13 cellular contexts compared by ENCODE assay signal in genomic region chr1:156060937-156061636, GRCh38. TPM values are rescaled to one million over a fixed set of nuclear protein-coding genes. Genes with fewer than 3 reads are reported as not detected.
DNase-seq lines count a peak whose midpoint lies in the region; ATAC-seq, FAIRE-seq and TF ChIP-seq lines count a peak whose summit lies in the region.
"Had no signal": no experiment of that assay in that cellular context is flagged by ENCODE, and none has a peak within 500 bp of the region (broad histone marks: within the 10 kb centered on the region; RNA-seq: fewer than 3 reads in every experiment).

RAB25 (plus strand) TSS chr1:156061160; CDS start chr1:156061401, 241 bp downstream.

- TF ChIP-seq EP300 in K562 (IDR thresholded peaks at IDR 0.05; ENCODE audit: low read length), result no peak

- no peaks in the 10 kb centered on the region for H4K20me1 ChIP-seq in K562 (replicated peaks; ENCODE audit: control insufficient read depth, insufficient read depth, low read length)

- no peak for TF ChIP-seq CTCF in K562 (IDR thresholded peaks at IDR 0.05 in 2 of 3, conservative IDR thresholded peaks at IDR 0.05 in 1 of 3; ENCODE audit: insufficient read depth in 2 of 3, low read depth in 1 of 3, low read length in 3 of 3)

- no peaks in the 10 kb centered on the region for H3K9me1 ChIP-seq in K562 (ENCODE audit: control insufficient read depth, insufficient read depth, low read length)

- 61% methylated on average over 11 of the region's 11 CpGs for WGBS in K562 (ENCODE audit: insufficient coverage, low coverage, missing lambda C conversion rate)
- 41% methylated on average over 11 of the region's 11 CpGs for WGBS in urinary bladder

- peaks cover 9 to 22% of the 10 kb centered on the region in 2 experiments; a peak in 4 of 5 replicates for H3K4me1 ChIP-seq in K562 (replicated peaks in 1 of 2; ENCODE audit: control insufficient read depth in 2 of 2, insufficient read depth in 2 of 2, low read length in 2 of 2)
- H3K4me1 ChIP-seq in urinary bladder (ENCODE audit: insufficient read depth), result no peaks in the 10 kb centered on the region

- H3K27me3 ChIP-seq in K562 (ENCODE audit: control insufficient read depth in 2 of 2, insufficient read depth in 2 of 2, low read length in 2 of 2), result no peaks in the 10 kb centered on the region
- H3K27me3 ChIP-seq: tibial nerve had no signal

- no TSS peak for BruUV-seq in K562 (replicated peaks; lab: Mats Ljungman, UMichigan)

- POLR2A ChIA-PET in K562 (lab: Yijun Ruan, JAX), result interaction anchor here (0.7 to 0.9 kb wide), 2 partner anchors 19 to 127 kb away, joined by 3 to 5 read pairs; partner anchors contain the start of gene KHDC4

- H2AFZ ChIP-seq in K562 (ENCODE audit: low read depth, low read length), result peak within 1 kb of the TSS; percentile 70

- no peaks in the 10 kb centered on the region for H3K9me3 ChIP-seq in K562 (replicated peaks; ENCODE audit: control insufficient read depth, insufficient read depth, low read depth, low read length)
- H3K9me3 ChIP-seq: tibial nerve had no signal

- no peak within 1 kb of the TSS for H3K4me2 ChIP-seq in K562 (ENCODE audit: insufficient read depth, low read length)

- in situ Hi-C loops in K562 (cut with MboI), result no loop called here

- H3K36me3 ChIP-seq in K562 (ENCODE audit: control insufficient read depth, insufficient read depth, low read length) (peaks cover 12% of the 10 kb centered on the region; the same call in 1 of the 3 replicates), urinary bladder (ENCODE audit: insufficient read depth) (no peaks in the 10 kb centered on the region)

- no peak for TF ChIP-seq RAD21 in K562 (CRISPR knock-in tag; conservative IDR thresholded peaks at IDR 0.05 in 1 of 2, IDR thresholded peaks at IDR 0.05 in 1 of 2)

- CTCF ChIA-PET in K562 (lab: Yijun Ruan, JAX; ENCODE audit: low intra/inter-chr PET ratio), result interaction anchor here (0.6 kb wide), 1 partner anchor 107 kb away, joined by 6 read pairs; no protein-coding TSS in a partner anchor

- intact Hi-C loops in Right ventricle myocardium superior (cut with DNase I), result no loop called here
- intact Hi-C loops in left cardiac atrium (cut with DNase I), result no loop called here
- intact Hi-C loops in K562 (cut with micrococcal nuclease), result no loop called here

- H3K9ac ChIP-seq in K562 (ENCODE audit: insufficient read depth in 1 of 2, low read depth in 2 of 2, low read length in 2 of 2), result peak within 1 kb of the TSS in 1 of 2 experiments; percentile 80; a peak in 2 of 4 replicates

- H3K27ac ChIP-seq in K562 (ENCODE audit: extremely low read depth, low read depth, low read length), result no peak within 1 kb of the TSS
- H3K27ac ChIP-seq in urinary bladder (ENCODE audit: low read depth), result peak within 1 kb of the TSS; percentile 43

- FAIRE-seq in K562 (lab: Jason Lieb, UNC), result no peak

- H3K79me2 ChIP-seq in K562 (ENCODE audit: control insufficient read depth, insufficient read depth, low read length), result peaks cover 2% of the 10 kb centered on the region; the same call in 2 of the 3 replicates

- H3K4me3 ChIP-seq in K562 (no peak within 1 kb of the TSS), urinary bladder (ENCODE audit: low read depth, low read length) (peak within 1 kb of the TSS; percentile 22)
- H3K4me3 ChIP-seq: tibial nerve had no signal

- DNase-seq in Right ventricle myocardium superior (no peak), left cardiac atrium (no peak), K562 (ENCODE audit: extremely low read depth in 1 of 4, low spot score in 3 of 4) (no peak), left kidney (ENCODE audit: low read depth, low spot score) (peak; percentile 74), DMS 273 treated with DMSO at 0.1 percent for 48 hours (lab: John Stamatoyannopoulos, UW) (no peak)
- no peak for DNase-seq in stimulated activated CD4-positive, alpha-beta T cell treated with anti-CD3 and anti-CD28 coated beads, Interleukin-15, amount 100 ng/mL, for 24 hours
- DNase-seq: HFFc6; kidney glomerular epithelial cell; stimulated activated CD4-positive, alpha-beta T cell treated with anti-CD3 and anti-CD28 coated beads, Interleukin-12 subunit alpha, Interleukin-12 subunit beta, amount 100 ng/mL, for 4 hours had no signal

- ATAC-seq in Right ventricle myocardium superior (ENCODE audit: poor library complexity) (peak; percentile 34), left cardiac atrium (no peak), K562 (no peak), HG03520 (IDR thresholded peaks at IDR 0.05; ENCODE audit: unreplicated experiment) (no peak)
- ATAC-seq: Right ventricle myocardium inferior had no signal

- no peak for TF ChIP-seq POLR2A in K562 (conservative IDR thresholded peaks at IDR 0.05)

TF ChIP-seq in K562, 482 proteins besides CTCF, POLR2A, EP300 and RAD21:
- TF ChIP-seq ZBTB33 (CRISPR knock-in tag; IDR thresholded peaks at IDR 0.05), result peak; percentile 66; the same call in 1 of the 2 replicates
- peak; percentile 39; the same call in 1 of the 2 replicates for TF ChIP-seq ATF7 (IDR thresholded peaks at IDR 0.05)
- TF ChIP-seq ZNF717 (CRISPR knock-in tag; IDR thresholded peaks at IDR 0.05), result no peak
- TF ChIP-seq ATF3 (IDR thresholded peaks at IDR 0.05), result peak; percentile 67
- no peak for TF ChIP-seq ATF3 (CRISPR knock-in tag; conservative IDR thresholded peaks at IDR 0.05)
- 0 out of 2 replicates have a peak, but pooled peaks have one; percentile 18 for TF ChIP-seq CREM (IDR thresholded peaks at IDR 0.05; ENCODE audit: low read depth)

RNA-seq across cellular contexts. Expression of gene RAB25, which starts in this region (rescaled TPM):
- not detected for total RNA-seq in Right ventricle myocardium superior
- not detected for total RNA-seq in left cardiac atrium
- total RNA-seq in K562 (2011; cell fraction: chromatin; rRNA removed; ENCODE audit: low replicate concordance), result not detected in 2 replicates
- total RNA-seq in K562 (2011; cell fraction: nucleolus; rRNA removed), result not detected in 2 replicates
- not detected in 2 replicates for total RNA-seq in K562 (2011; cell fraction: nucleoplasm; rRNA removed)
- total RNA-seq in K562 (2014; rRNA removed), result not detected in 2 replicates
- total RNA-seq in K562 (2014; rRNA removed; fragmentation: Illumina TruSeq; extraction: Trizol), result not detected in 2 replicates
- total RNA-seq in K562 (2015; rRNA removed; fragmentation: Illumina TruSeq; extraction: Trizol), result not detected in 2 replicates
- total RNA-seq in K562 (2021), result 0.27 and 0.49 TPM in 2 replicates
- polyA plus RNA-seq in K562 (2011; rRNA removed), result 0.10 and 0.68 TPM in 2 replicates
- polyA plus RNA-seq in K562 (2011; cell fraction: cytosol; rRNA removed), result 0.30 and 0.37 TPM in 2 replicates
- 0.24 TPM in 1 of 2 replicates, not detected in the other for polyA plus RNA-seq in K562 (2011; cell fraction: nucleus; rRNA removed)
- polyA plus RNA-seq in K562 (2012), result 0.18 and 0.36 TPM in 2 replicates
- not detected in 2 replicates for polyA plus RNA-seq in K562 (2014; fragmentation: Illumina TruSeq; extraction: Trizol)
- polyA plus RNA-seq in K562 (2014; fragmentation: Nextera tagmentation; extraction: Ambion mirVana), result under 1 TPM in 1 of 2 experiments, not detected in 1; 0.13 TPM
- polyA plus RNA-seq in K562 (2014; rRNA removed), result 0.45 TPM in 1 of 2 replicates, not detected in the other
- 0.75 TPM in 1 of 2 replicates, not detected in the other for polyA minus RNA-seq in K562 (2011; rRNA and poly(A)+ RNA removed)
- not detected in 2 replicates for polyA minus RNA-seq in K562 (2011; cell fraction: cytosol; rRNA and poly(A)+ RNA removed)
- polyA minus RNA-seq in K562 (2011; cell fraction: nucleus; rRNA and poly(A)+ RNA removed), result not detected in 2 replicates
- total RNA-seq in urinary bladder, result 11.9 TPM
- 28.2 TPM for polyA plus RNA-seq in urinary bladder
- total RNA-seq: HFFc6, Right ventricle myocardium inferior, tibial nerve had no signal

Comparison
In these comparisons a context has a peak if more than half of its experiments do, and no peak if none do; other contexts are left out.
1. RNA of gene RAB25 (polyA plus RNA-seq): 28.2 TPM in urinary bladder (single experiment); 0.10 to 0.68 TPM in K562; every median in the first group is over 10 times any median in the second.
2. Peak in ATAC-seq in Right ventricle myocardium superior; RNA of the gene not detected or under 1 TPM.